Comparison of ENCODE assay signal across 14 cellular contexts in genomic region chr20:42963796-42964195, GRCh38.
DNase-seq lines count a peak whose midpoint lies in the region; ATAC-seq, FAIRE-seq and TF ChIP-seq lines count a peak whose summit lies in the region.
"Had no signal": no experiment of that assay in that cellular context is flagged by ENCODE, and none has a peak within 500 bp of the region (broad histone marks: within the 10 kb centered on the region; RNA-seq: fewer than 3 reads in every experiment).

No MANE protein-coding gene starts in this region.

- H2BK5ac ChIP-seq in H1 (ENCODE audit: low read depth, low read length) (no peak overlapping the region), mesendoderm (ENCODE audit: low read length) (no peak overlapping the region)

- WGBS in H1 (ENCODE audit: extremely low coverage in 1 of 2, insufficient coverage in 1 of 2, insufficient read length in 1 of 2, insufficient replicate concordance in 2 of 2, low coverage in 1 of 2, low lambda C conversion rate in 2 of 2, missing lambda C conversion rate in 1 of 2), 2 experiments = 5% methylated on average over 2 of the region's 2 CpGs; no CpG with 5 or more reads in 1 of the 2 experiments
- no CpG with 5 or more reads among the region's 2 CpGs for WGBS in mesendoderm (ENCODE audit: extremely low coverage, insufficient coverage, low lambda C conversion rate)

- H4K5ac ChIP-seq in H1 (ENCODE audit: insufficient read length, low read depth, low read length) (no peak overlapping the region), mesendoderm (ENCODE audit: low read length) (no peak overlapping the region)

- no peak overlapping the region for H3K14ac ChIP-seq in H1 (ENCODE audit: insufficient read length)

- H3K9me3 ChIP-seq in MG63 = no peaks in the 10 kb centered on the region
- H3K9me3 ChIP-seq in H1 (ENCODE audit: insufficient read depth in 2 of 2, low read depth in 1 of 2, low read length in 1 of 2) = peaks cover 3 to 4% of the 10 kb centered on the region in 2 experiments; a peak in 1 of 4 replicates
- H3K9me3 ChIP-seq: BLaER1 treated with 17β-estradiol and CSF1 and Interleukin-3, amounts not matched to agents 10 nM and 100 nM had no signal

- no peak overlapping the region for H2AK5ac ChIP-seq in H1 (ENCODE audit: low read depth, low read length)
- no peak overlapping the region for H2AK5ac ChIP-seq in mesendoderm (ENCODE audit: low read length)

- H2BK120ac ChIP-seq in H1 (replicated peaks; ENCODE audit: low read depth, low read length) = no peak overlapping the region
- no peak overlapping the region for H2BK120ac ChIP-seq in mesendoderm (ENCODE audit: low read depth, low read length)

- no peak overlapping the region for H2AFZ ChIP-seq in H1 (ENCODE audit: low read length)

- CTCF ChIA-PET in H1 (lab: Charles Lee; ENCODE audit: partially characterized antibody) = interaction anchor here (0.6 to 0.7 kb wide), 2 partner anchors 10 to 468 kb away, joined by 3 read pairs; no protein-coding TSS in a partner anchor

- H3K18ac ChIP-seq in H1 (ENCODE audit: extremely low read depth, low read length) (no peak overlapping the region), mesendoderm (ENCODE audit: low read length) (no peak overlapping the region)

- no peak overlapping the region for H4K91ac ChIP-seq in H1 (replicated peaks; ENCODE audit: insufficient read length, low read length)

- ATAC-seq in activated naive CD4-positive, alpha-beta T cell treated with anti-CD3 and anti-CD28 coated beads, Interleukin-2, amount 50 U/mL, for 72 hours = no peak
- ATAC-seq in GM18868 (IDR thresholded peaks at IDR 0.05; ENCODE audit: unreplicated experiment) = no peak

- H3K23ac ChIP-seq in H1 (ENCODE audit: insufficient read length) (no peak overlapping the region), mesendoderm (ENCODE audit: low read length) (no peak overlapping the region)

- peaks cover 0 to 5% of the 10 kb centered on the region in 2 donors for H3K36me3 Mint-ChIP-seq in activated naive CD4-positive, alpha-beta T cell treated with anti-CD3 and anti-CD28 coated beads, Interleukin-2, amount 50 U/mL, for 72 hours
- H3K36me3 Mint-ChIP-seq: CD4-positive, CD25-positive, alpha-beta regulatory T cell had no signal

- no peak for TF ChIP-seq EP300 in H1 (IDR thresholded peaks at IDR 0.05; ENCODE audit: borderline replicate concordance in 1 of 2, low read depth in 2 of 2, low read length in 2 of 2)

- no peak overlapping the region for H3K27ac Mint-ChIP-seq in activated naive CD4-positive, alpha-beta T cell treated with anti-CD3 and anti-CD28 coated beads, Interleukin-2, amount 50 U/mL, for 72 hours
- H3K27ac Mint-ChIP-seq: CD4-positive, CD25-positive, alpha-beta regulatory T cell had no signal

- TF ChIP-seq CTCF in H1 (IDR thresholded peaks at IDR 0.05; ENCODE audit: control extremely low read depth in 1 of 3, insufficient read depth in 1 of 3, low read depth in 1 of 3, low read length in 3 of 3) = no peak

- H2BK15ac ChIP-seq in H1 (ENCODE audit: low read length) (no peak overlapping the region), mesendoderm (replicated peaks; ENCODE audit: low read depth) (no peak overlapping the region)

- H3K79me1 ChIP-seq in H1 (ENCODE audit: low read depth, low read length) (no peaks in the 10 kb centered on the region), mesendoderm (ENCODE audit: low read length) (no peaks in the 10 kb centered on the region)

- H3K9me3 Mint-ChIP-seq in activated naive CD4-positive, alpha-beta T cell treated with anti-CD3 and anti-CD28 coated beads, Interleukin-2, amount 50 U/mL, for 72 hours = peaks cover 4 to 12% of the 10 kb centered on the region in 2 donors

- H4K8ac ChIP-seq in H1 (ENCODE audit: extremely low read depth, insufficient read depth, low read length) (no peak overlapping the region), mesendoderm (ENCODE audit: low read depth, low read length) (no peak overlapping the region)

- H3K27ac ChIP-seq in H1 (ENCODE audit: low read depth, low read length) = no peak overlapping the region
- no peak overlapping the region for H3K27ac ChIP-seq in mesendoderm (ENCODE audit: low read depth, low read length)
- H3K27ac ChIP-seq: BLaER1 treated with 17β-estradiol and CSF1 and Interleukin-3, amounts not matched to agents 10 nM and 100 nM; HL-60 had no signal

- peak; percentile 50 for FAIRE-seq in H1 (lab: Jason Lieb, UNC)

- H3K23me2 ChIP-seq in H1 (ENCODE audit: low read depth, low read length) = no peaks in the 10 kb centered on the region

- H3K27me3 ChIP-seq in MG63 (no peaks in the 10 kb centered on the region), H1 (replicated peaks in 1 of 4; ENCODE audit: control insufficient read depth in 3 of 4, extremely low read depth in 1 of 4, insufficient read depth in 3 of 4, low read length in 3 of 4) (no peaks in the 10 kb centered on the region), mesendoderm (ENCODE audit: insufficient read depth, low read length, poor library complexity) (no peaks in the 10 kb centered on the region)
- H3K27me3 ChIP-seq: BLaER1 treated with 17β-estradiol and CSF1 and Interleukin-3, amounts not matched to agents 10 nM and 100 nM had no signal

- H3K9ac ChIP-seq in H1 (replicated peaks in 1 of 4; ENCODE audit: extremely low read depth in 1 of 4, low read depth in 3 of 4, low read length in 3 of 4) = no peak overlapping the region
- H3K9ac ChIP-seq in mesendoderm (ENCODE audit: low read length) = no peak overlapping the region
- H3K9ac ChIP-seq: BLaER1 treated with 17β-estradiol and CSF1 and Interleukin-3, amounts not matched to agents 10 nM and 100 nM had no signal

- H3K56ac ChIP-seq in H1 (replicated peaks; ENCODE audit: insufficient read length, low read depth, low read length) (no peak overlapping the region), mesendoderm (ENCODE audit: low read length) (no peak overlapping the region)

- no peak overlapping the region for H2BK12ac ChIP-seq in H1 (ENCODE audit: low read depth, low read length)

- H3K4ac ChIP-seq in H1 (replicated peaks; ENCODE audit: insufficient read length, low read depth, low read length) (no peak overlapping the region), mesendoderm (ENCODE audit: low read depth, low read length) (no peak overlapping the region)

- no peaks in the 10 kb centered on the region; a peak in 1 of 7 replicates for H3K4me1 ChIP-seq in H1 (replicated peaks in 1 of 4; ENCODE audit: control insufficient read depth in 3 of 4, insufficient read depth in 4 of 4, low read length in 3 of 4)
- H3K4me1 ChIP-seq in mesendoderm (ENCODE audit: control insufficient read depth, low read depth, low read length) = no peaks in the 10 kb centered on the region

- H3K79me2 ChIP-seq in H1 (ENCODE audit: control insufficient read depth in 1 of 2, insufficient read depth in 2 of 2, low read length in 2 of 2) (no peaks in the 10 kb centered on the region), mesendoderm (ENCODE audit: control insufficient read depth, insufficient read depth, low read length) (no peaks in the 10 kb centered on the region)

- TF ChIP-seq RAD21 in H1 (IDR thresholded peaks at IDR 0.05 in 1 of 2, conservative IDR thresholded peaks at IDR 0.05 in 1 of 2; ENCODE audit: low read depth in 2 of 2, low read length in 2 of 2) = no peak

- H3K4me3 ChIP-seq in MG63 (no peak overlapping the region), H1 (ENCODE audit: extremely low read depth in 1 of 4, insufficient read depth in 2 of 4, low read depth in 3 of 4, low read length in 4 of 4) (peak overlapping the region in 1 of 4 experiments; percentile 22; a peak in 1 of 8 replicates), mesendoderm (ENCODE audit: low read length) (no peak overlapping the region)
- H3K4me3 ChIP-seq: BLaER1 treated with 17β-estradiol and CSF1 and Interleukin-3, amounts not matched to agents 10 nM and 100 nM had no signal

- POLR2A ChIA-PET in H1 (lab: Charles Lee; ENCODE audit: partially characterized antibody) = no interaction called here

- H3K4me2 ChIP-seq in H1 (ENCODE audit: insufficient read depth in 1 of 2, low read depth in 2 of 2, low read length in 2 of 2) = peak overlapping the region in 1 of 2 experiments; percentile 45; a peak in 2 of 4 replicates
- H3K4me2 ChIP-seq in mesendoderm (ENCODE audit: low read length) = no peak overlapping the region
- H3K4me2 ChIP-seq: BLaER1 treated with 17β-estradiol and CSF1 and Interleukin-3, amounts not matched to agents 10 nM and 100 nM had no signal

- DNase-seq in ELF-1 (ENCODE audit: low read depth, low spot score) = peak; percentile 47
- peak; percentile 55 for DNase-seq in MG63
- no peak for DNase-seq in H1 (ENCODE audit: low read depth in 1 of 2, low spot score in 2 of 2)
- DNase-seq in mesendoderm = peak; percentile 54
- no peak for DNase-seq in NAMALWA (ENCODE audit: low spot score)
- DNase-seq in activated naive CD4-positive, alpha-beta T cell treated with anti-CD3 and anti-CD28 coated beads, Interleukin-2, amount 50 U/mL, for 72 hours (ENCODE audit: low spot score in 2 of 2) = no peak
- DNase-seq: 8988T; CD4-positive, CD25-positive, alpha-beta regulatory T cell; DMS53; GOT3; HCEC 1CT had no signal

- H4K20me1 ChIP-seq in H1 (replicated peaks in 1 of 2; ENCODE audit: control insufficient read depth in 1 of 2, insufficient read depth in 2 of 2, low read length in 2 of 2) = no peaks in the 10 kb centered on the region
- H4K20me1 ChIP-seq: BLaER1 treated with 17β-estradiol and CSF1 and Interleukin-3, amounts not matched to agents 10 nM and 100 nM had no signal

- no peak overlapping the region for H2BK20ac ChIP-seq in H1 (ENCODE audit: low read length)

- TF ChIP-seq POLR2A in H1 (IDR thresholded peaks at IDR 0.05; ENCODE audit: control extremely low read depth in 1 of 2, low read depth in 2 of 2, low read length in 2 of 2) = no peak

- H3K36me3 ChIP-seq in MG63 (no peaks in the 10 kb centered on the region), H1 (ENCODE audit: control insufficient read depth in 2 of 4, insufficient read depth in 4 of 4, low read length in 3 of 4) (no peaks in the 10 kb centered on the region), mesendoderm (ENCODE audit: control insufficient read depth, insufficient read depth, low read length) (no peaks in the 10 kb centered on the region)
- H3K36me3 ChIP-seq: BLaER1 treated with 17β-estradiol and CSF1 and Interleukin-3, amounts not matched to agents 10 nM and 100 nM had no signal

TF ChIP-seq in H1, 55 proteins besides CTCF, POLR2A, EP300 and RAD21 (continues in another document):
- TF ChIP-seq NRF1 (IDR thresholded peaks at IDR 0.05; ENCODE audit: low read depth, low read length) = no peak

Comparison
In these comparisons a context has a peak if more than half of its experiments do, and no peak if none do; other contexts are left out.
1. DNase-seq: peak in ELF-1 (single experiment), MG63 (single experiment) and mesendoderm (single experiment); none in H1 (0 of 2), NAMALWA (single experiment) and activated naive CD4-positive, alpha-beta T cell treated with anti-CD3 and anti-CD28 coated beads, Interleukin-2, amount 50 U/mL, for 72 hours (0 of 2).